In genomic region chr12:68223067-68223747, GRCh38 we compare ENCODE assay signal across 8 cellular contexts. TPM values are rescaled to one million over a fixed set of nuclear protein-coding genes. Genes with fewer than 3 reads are reported as not detected.
DNase-seq lines count a peak whose midpoint lies in the region; ATAC-seq and TF ChIP-seq lines count a peak whose summit lies in the region.

No MANE protein-coding gene starts in this region.

- no peaks in the 10 kb centered on the region for H3K4me1 ChIP-seq in BE2C

- no peaks in the 10 kb centered on the region for H3K36me3 Mint-ChIP-seq in memory B cell

- no peaks in the 10 kb centered on the region for H3K36me3 ChIP-seq in BE2C

- H3K27me3 Mint-ChIP-seq in memory B cell, result peaks cover 2% of the 10 kb centered on the region

- DNase-seq in BE2C (peak; percentile 82), NCI-H748 (lab: John Stamatoyannopoulos, UW; ENCODE audit: unreplicated experiment) (peak; percentile 87), memory B cell (ENCODE audit: low spot score in 2 of 2) (peak; percentile 63)
- DNase-seq in activated CD4-positive, alpha-beta T cell treated with anti-CD3 and anti-CD28 coated beads, Interleukin-2, amount 50 U/mL, for 48 hours, result peak; percentile 71 to 80
- peak; percentile 49 for DNase-seq in effector CD4-positive, alpha-beta T cell
- peak; percentile 31 for DNase-seq in stimulated activated CD8-positive, alpha-beta memory T cell treated with anti-CD3 and anti-CD28 coated beads, Interleukin-15, amount 100 ng/mL, for 24 hours (ENCODE audit: low read depth)

- H3K9me3 Mint-ChIP-seq in memory B cell, result no peaks in the 10 kb centered on the region

- ATAC-seq in GM19324 (IDR thresholded peaks at IDR 0.05; ENCODE audit: low FRiP score, unreplicated experiment) (peak; percentile 71), HG03460 (IDR thresholded peaks at IDR 0.05; ENCODE audit: unreplicated experiment) (peak; percentile 95), memory B cell (ENCODE audit: low read depth) (peak; percentile 99)

- peak; percentile 93 for TF ChIP-seq CTCF in BE2C (IDR thresholded peaks at IDR 0.05; ENCODE audit: low read depth, low read length)

- H3K27me3 ChIP-seq in BE2C, result peaks cover 6% of the 10 kb centered on the region; the same call in 1 of the 2 replicates

- peak overlapping the region; percentile 37 for H3K4me3 ChIP-seq in BE2C (ENCODE audit: low read depth, low read length)

- H3K9me3 ChIP-seq in BE2C, result no peaks in the 10 kb centered on the region

- H3K27ac Mint-ChIP-seq in memory B cell, result no peak overlapping the region

- peaks cover 4% of the 10 kb centered on the region for H3K4me1 Mint-ChIP-seq in memory B cell

- peak overlapping the region; percentile 33 for H3K4me3 Mint-ChIP-seq in memory B cell

RNA-seq across cellular contexts. Expression of gene IL26, which starts 2.4 kb away (rescaled TPM):
- polyA plus RNA-seq in BE2C (2012; ENCODE audit: insufficient read depth, insufficient read length, low read depth), result not detected

RNA-seq across cellular contexts. Expression of gene IL22, which starts 30.2 kb away (rescaled TPM):
- polyA plus RNA-seq in BE2C (2012; ENCODE audit: insufficient read depth, insufficient read length, low read depth), result not detected

Comparison
In these comparisons a context has a peak if more than half of its experiments do, and no peak if none do; other contexts are left out.
1. Peak in every context shown above with its lines: DNase-seq, ATAC-seq and H3K4me3 ChIP-seq.
2. DNase-seq: peak in every context shown above with its lines; median percentile 87 in NCI-H748; 82 in BE2C; 76 in activated CD4-positive, alpha-beta T cell treated with anti-CD3 and anti-CD28 coated beads, Interleukin-2, amount 50 U/mL, for 48 hours; 63 in memory B cell; 49 in effector CD4-positive, alpha-beta T cell; 31 in stimulated activated CD8-positive, alpha-beta memory T cell treated with anti-CD3 and anti-CD28 coated beads, Interleukin-15, amount 100 ng/mL, for 24 hours.